In the genomic region with DNA sequence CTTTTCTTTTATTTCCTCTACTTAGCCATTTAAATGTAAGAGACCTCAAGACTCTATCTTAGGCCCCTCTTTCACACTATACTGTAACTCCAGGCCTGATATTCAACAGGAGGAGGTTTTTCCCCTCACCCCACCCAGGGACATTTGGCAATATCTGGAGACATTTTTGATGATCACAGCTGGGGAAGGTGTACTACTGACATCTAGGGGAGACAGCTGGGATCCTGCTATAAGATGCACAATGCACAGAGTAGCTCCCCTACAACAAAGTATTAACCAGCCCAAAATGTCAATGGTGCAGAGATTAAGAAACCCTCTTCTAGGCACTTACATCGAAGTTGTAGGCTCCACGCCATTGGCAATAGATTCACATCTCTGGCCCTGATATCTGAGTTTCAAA, we compare ENCODE assay signal across 13 cellular contexts.
A peak's percentile ranks its signal among the peaks of the same experiment; 100 is the strongest.
DNase-seq lines count a peak whose midpoint lies in the region; ATAC-seq and TF ChIP-seq lines count a peak whose summit lies in the region.
"Had no signal": no experiment of that assay in that cellular context is flagged by ENCODE, and none has a peak within 500 bp of the region (broad histone marks: within the 10 kb centered on the region; RNA-seq: fewer than 3 reads in every experiment).

No MANE protein-coding gene starts in this region.

- H3K36me3 Mint-ChIP-seq in Calu3 (ENCODE audit: insufficient read depth, unreplicated experiment): no peaks in the 10 kb centered on the region
- H3K36me3 Mint-ChIP-seq: activated naive CD8-positive, alpha-beta T cell had no signal

- peak; percentile 29 for DNase-seq in Calu3
- DNase-seq in SK-N-SH: no peak
- DNase-seq in iPS-NIHi7 (ENCODE audit: extremely low spot score): peak; percentile 20
- DNase-seq in suprapubic skin (ENCODE audit: low spot score in 2 of 2): no peak
- DNase-seq in hypothalamus (lab: John Stamatoyannopoulos, UW): no peak
- no peak for DNase-seq in LoVo (ENCODE audit: low spot score)
- DNase-seq in left ventricle myocardium superior: no peak
- DNase-seq: activated CD4-positive, alpha-beta T cell treated with anti-CD3 and anti-CD28 coated beads for 1 hour; lower lobe of right lung; sigmoid colon had no signal

- intact Hi-C loops in Calu3 (cut with micrococcal nuclease; ENCODE audit: unreplicated experiment) (loop anchor here (2.0 kb wide), 1 partner anchor 509 kb away; no protein-coding TSS in a partner anchor), left ventricle myocardium superior (cut with micrococcal nuclease) (no loop called here)

- CTCF ChIA-PET in Calu3 (lab: Charles Lee): interaction anchor here (0.7 to 1.3 kb wide), 2 partner anchors 122 to 209 kb away, joined by 3 to 4 read pairs; no protein-coding TSS in a partner anchor
- CTCF ChIA-PET in SK-N-SH (lab: Yijun Ruan, JAX): no interaction called here

- H4K20me1 ChIP-seq in SK-N-SH (ENCODE audit: insufficient read depth): no peaks in the 10 kb centered on the region

- no peaks in the 10 kb centered on the region for H3K4me1 Mint-ChIP-seq in Calu3 (ENCODE audit: low read depth, unreplicated experiment)

- H3K9me3 ChIP-seq in SK-N-SH: no peaks in the 10 kb centered on the region
- no peaks in the 10 kb centered on the region for H3K9me3 ChIP-seq in suprapubic skin
- H3K9me3 ChIP-seq: esophagus muscularis mucosa, lower lobe of right lung, sigmoid colon had no signal

- H3K9me3 Mint-ChIP-seq in Calu3 (ENCODE audit: low read depth, unreplicated experiment): peaks cover 6% of the 10 kb centered on the region

- H3K36me3 ChIP-seq in SK-N-SH (replicated peaks in 1 of 2; ENCODE audit: control insufficient read depth in 1 of 2, insufficient read depth in 2 of 2, low read length in 1 of 2) (no peaks in the 10 kb centered on the region), suprapubic skin (no peaks in the 10 kb centered on the region)
- H3K36me3 ChIP-seq: esophagus muscularis mucosa, lower lobe of right lung, sigmoid colon had no signal

- H3K27ac Mint-ChIP-seq in Calu3 (ENCODE audit: unreplicated experiment): no peak overlapping the region
- H3K27ac Mint-ChIP-seq: activated naive CD8-positive, alpha-beta T cell had no signal

- no peak overlapping the region for H2AFZ ChIP-seq in SK-N-SH (ENCODE audit: low read depth)

- H3K27ac ChIP-seq in SK-N-SH (ENCODE audit: low read depth in 2 of 2, low read length in 1 of 2): no peak overlapping the region
- H3K27ac ChIP-seq in suprapubic skin: no peak overlapping the region
- H3K27ac ChIP-seq: esophagus muscularis mucosa, lower lobe of right lung had no signal

- no peaks in the 10 kb centered on the region for H3K79me2 ChIP-seq in SK-N-SH (ENCODE audit: insufficient read depth)

- H3K4me3 ChIP-seq in SK-N-SH (ENCODE audit: low read depth in 2 of 2, low read length in 1 of 2): no peak overlapping the region
- no peak overlapping the region for H3K4me3 ChIP-seq in suprapubic skin
- H3K4me3 ChIP-seq: esophagus muscularis mucosa, lower lobe of right lung, sigmoid colon had no signal

- H3K27me3 ChIP-seq in SK-N-SH (ENCODE audit: insufficient read depth) (no peaks in the 10 kb centered on the region), suprapubic skin (no peaks in the 10 kb centered on the region)
- H3K27me3 ChIP-seq: esophagus muscularis mucosa, sigmoid colon had no signal

- no peaks in the 10 kb centered on the region for H3K9me2 ChIP-seq in SK-N-SH

- H3K4me2 ChIP-seq in SK-N-SH: no peak overlapping the region

- H3F3A ChIP-seq in SK-N-SH (replicated peaks; ENCODE audit: insufficient read depth): no peaks in the 10 kb centered on the region

- TF ChIP-seq EP300 in SK-N-SH (IDR thresholded peaks at IDR 0.05; ENCODE audit: borderline replicate concordance in 1 of 2, low read depth in 1 of 2, low read length in 1 of 2): no peak
- TF ChIP-seq EP300 in suprapubic skin (IDR thresholded peaks at IDR 0.05): no peak

- TF ChIP-seq RAD21 in SK-N-SH (IDR thresholded peaks at IDR 0.05; ENCODE audit: low read length): peak; percentile 54

- no peaks in the 10 kb centered on the region for H3K4me1 ChIP-seq in SK-N-SH (ENCODE audit: control insufficient read depth in 1 of 2, insufficient read depth in 2 of 2, low read depth in 1 of 2, low read length in 1 of 2)
- no peaks in the 10 kb centered on the region for H3K4me1 ChIP-seq in suprapubic skin
- H3K4me1 ChIP-seq: lower lobe of right lung had no signal

- no peaks in the 10 kb centered on the region for H3K27me3 Mint-ChIP-seq in Calu3 (ENCODE audit: unreplicated experiment)
- H3K27me3 Mint-ChIP-seq: activated naive CD8-positive, alpha-beta T cell had no signal

- no peak overlapping the region for H3K4me3 Mint-ChIP-seq in Calu3 (ENCODE audit: low read depth, unreplicated experiment)
- H3K4me3 Mint-ChIP-seq: activated naive CD8-positive, alpha-beta T cell had no signal

- no peak for TF ChIP-seq CTCF in Calu3 (IDR thresholded peaks at IDR 0.05; ENCODE audit: unreplicated experiment)
- peak; percentile 58 for TF ChIP-seq CTCF in SK-N-SH (IDR thresholded peaks at IDR 0.05)
- no peak for TF ChIP-seq CTCF in suprapubic skin (IDR thresholded peaks at IDR 0.05)

- ATAC-seq in HG02938 (IDR thresholded peaks at IDR 0.05; ENCODE audit: unreplicated experiment) (peak; percentile 67), left ventricle myocardium superior (no peak)
- ATAC-seq: lower lobe of right lung had no signal

- POLR2A ChIA-PET in SK-N-SH (lab: Yijun Ruan, JAX): no interaction called here

- 29% methylated on average over 2 of the region's 2 CpGs for WGBS in SK-N-SH (ENCODE audit: low lambda C conversion rate)
- WGBS in suprapubic skin: 80% methylated on average over 2 of the region's 2 CpGs

- TF ChIP-seq POLR2A in suprapubic skin (IDR thresholded peaks at IDR 0.05): no peak

- BruUV-seq in Calu3 (replicated peaks; lab: Mats Ljungman, UMichigan): no TSS peak

- H3K9ac ChIP-seq in SK-N-SH: no peak overlapping the region

TF ChIP-seq in SK-N-SH, 30 proteins besides CTCF, POLR2A, EP300 and RAD21:
- TF ChIP-seq YY1 (IDR thresholded peaks at IDR 0.05; ENCODE audit: low read depth) (no peak), EZH2phosphoT487 (IDR thresholded peaks at IDR 0.05; ENCODE audit: borderline replicate concordance, low read depth) (no peak), FOSL2 (IDR thresholded peaks at IDR 0.05; ENCODE audit: borderline replicate concordance, low read depth) (no peak), FOXM1 (IDR thresholded peaks at IDR 0.05; ENCODE audit: low read depth) (no peak), SMC3 (IDR thresholded peaks at IDR 0.05; ENCODE audit: low read depth, low read length) (peak; percentile 26; the same call in 1 of the 2 replicates), TCF12 (IDR thresholded peaks at IDR 0.05) (no peak), MXI1 (IDR thresholded peaks at IDR 0.05; ENCODE audit: low read depth, low read length) (no peak)

Comparison
In these comparisons a context has a peak if more than half of its experiments do, and no peak if none do; other contexts are left out.
1. DNase-seq: peak in Calu3 (single experiment) and iPS-NIHi7 (single experiment); none in SK-N-SH (single experiment), suprapubic skin (0 of 2), hypothalamus (0 of 51), LoVo (single experiment) and left ventricle myocardium superior (single experiment).